Comparison of ENCODE assay signal across 8 cellular contexts in the genomic region with DNA sequence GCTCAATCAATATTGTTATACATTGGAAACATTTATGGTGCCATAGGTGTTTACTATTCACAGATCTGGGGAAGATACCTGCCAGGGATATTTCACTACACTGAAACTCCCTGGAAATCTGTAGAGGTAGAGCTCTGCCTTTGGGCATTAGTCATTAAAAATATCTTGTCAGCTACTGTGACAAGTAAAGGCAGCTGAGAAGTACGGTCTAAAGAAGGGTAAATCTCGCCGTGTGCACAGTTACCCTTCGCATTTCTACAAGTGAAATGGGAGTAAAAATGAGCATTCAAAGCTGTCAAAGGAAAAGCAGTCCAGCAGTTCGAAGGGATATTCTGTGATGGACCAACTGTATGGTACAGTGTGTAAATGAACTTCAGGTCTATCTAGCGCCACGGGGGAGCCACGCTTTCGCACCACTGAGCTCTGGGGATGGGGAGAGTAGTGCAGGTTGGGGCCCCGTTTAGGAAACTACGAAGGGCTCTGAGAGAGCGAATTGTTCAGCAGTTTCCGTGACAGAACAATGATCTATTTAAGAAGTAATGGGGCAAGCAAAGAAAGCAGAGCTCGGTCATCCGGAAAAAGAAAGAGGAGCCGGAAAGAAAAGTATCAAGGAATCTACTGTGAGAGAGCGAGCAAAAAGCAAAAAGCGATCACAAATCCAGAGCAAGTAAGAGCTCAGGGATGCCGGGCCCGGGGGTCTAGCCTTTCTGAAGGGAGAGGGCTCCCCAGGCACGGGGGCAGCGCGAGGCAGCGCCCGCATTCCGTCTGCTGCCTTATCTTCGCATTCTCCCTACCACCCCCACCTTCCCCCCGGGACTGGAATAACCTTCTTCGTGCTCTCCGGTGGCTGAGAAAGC. TPM values are rescaled to one million over a fixed set of nuclear protein-coding genes. Genes with fewer than 3 reads are reported as not detected.
DNase-seq lines count a peak whose midpoint lies in the region; ATAC-seq and TF ChIP-seq lines count a peak whose summit lies in the region.

No MANE protein-coding gene starts in this region.

- POLR2A ChIA-PET in IMR-90 (lab: Charles Lee; ENCODE audit: unreplicated experiment) (interaction anchor here (0.6 to 0.8 kb wide), 2 partner anchors 17 to 300 kb away, joined by 3 read pairs; no protein-coding TSS in a partner anchor), WTC11 (lab: Charles Lee) (interaction anchor here (1.2 to 2.3 kb wide), 2 partner anchors 158 to 348 kb away, joined by 5 to 18 read pairs; a partner anchor contains a TSS)

- 0 out of 2 replicates have a peak, but pooled peaks cover 4% of the 10 kb centered on the region for H4K20me1 ChIP-seq in IMR-90 (ENCODE audit: insufficient read depth, low read length)

- H3K79me1 ChIP-seq in IMR-90 (ENCODE audit: low read depth in 1 of 2, low read length in 2 of 2) = peaks cover 5 to 19% of the 10 kb centered on the region in 2 experiments; a peak in 3 of 4 replicates

- no peak overlapping the region for H2BK5ac ChIP-seq in IMR-90 (ENCODE audit: low read depth, low read length, poor library complexity, severe bottlenecking)

- ATAC-seq in IMR-90 (ENCODE audit: low read depth) = peak; percentile 6; the same call in 1 of the 2 replicates
- peak; percentile 20 for ATAC-seq in WTC11

- H3K27ac ChIP-seq in IMR-90 (ENCODE audit: insufficient read depth, low read length) = peak overlapping the region; percentile 12; the same call in 1 of the 2 replicates
- H3K27ac ChIP-seq in coronary artery = peak overlapping the region; percentile 81 to 94
- peak overlapping the region; percentile 80 to 86 for H3K27ac ChIP-seq in liver (ENCODE audit: low read depth in 1 of 2, low read length in 2 of 2)

- peak overlapping the region; percentile 99 for H3K4me3 Mint-ChIP-seq in WTC11

- TF ChIP-seq RAD21 in IMR-90 (IDR thresholded peaks at IDR 0.05; ENCODE audit: low read length) = no peak
- no peak for TF ChIP-seq RAD21 in liver (IDR thresholded peaks at IDR 0.05)

- in situ Hi-C loops in IMR-90 (cut with MboI; ENCODE audit: low sequenced_read_pairs) = no loop called here

- H3K9ac ChIP-seq in IMR-90 (ENCODE audit: low read depth, low read length) (peak overlapping the region; percentile 58), liver (ENCODE audit: low read depth in 1 of 2, low read length in 2 of 2) (peak overlapping the region; percentile 20 to 67)

- H2BK120ac ChIP-seq in IMR-90 (ENCODE audit: low read depth, low read length) = no peak overlapping the region

- peak overlapping the region; percentile 34 for H2AK9ac ChIP-seq in IMR-90 (replicated peaks; ENCODE audit: low read depth, low read length, poor library complexity)

- H3K9me3 Mint-ChIP-seq in WTC11 = no peaks in the 10 kb centered on the region

- peak overlapping the region; percentile 96 for H3K4me2 ChIP-seq in IMR-90 (ENCODE audit: low read depth, low read length)

- H3K14ac ChIP-seq in IMR-90 (replicated peaks; ENCODE audit: low read depth, low read length) = 0 out of 2 replicates have a peak overlapping the region, but pooled peaks have one; percentile 32

- TF ChIP-seq POLR2A in IMR-90 (IDR thresholded peaks at IDR 0.05; ENCODE audit: low read depth, low read length) = no peak

- H3K4ac ChIP-seq in IMR-90 (ENCODE audit: low read depth, low read length) = 0 out of 2 replicates have a peak overlapping the region, but pooled peaks have one; percentile 55

- no TSS peak for BruUV-seq in IMR-90 (replicated peaks; lab: Mats Ljungman, UMichigan)

- H3K4me3 ChIP-seq in IMR-90 (ENCODE audit: insufficient read depth, low read depth, low read length) (peak overlapping the region; percentile 79), coronary artery (peak overlapping the region; percentile 98), liver (ENCODE audit: low read depth in 1 of 3, low read length in 3 of 3) (peak overlapping the region; percentile 56 to 84 (median 80))

- H3K36me3 Mint-ChIP-seq in WTC11 = 0 out of 2 replicates have a peak, but pooled peaks cover 3% of the 10 kb centered on the region

- no peaks in the 10 kb centered on the region for H3K4me1 ChIP-seq in IMR-90 (ENCODE audit: control insufficient read depth, insufficient read depth, low read length)
- peaks cover 1 to 23% (median 17%) of the 10 kb centered on the region in 4 donors for H3K4me1 ChIP-seq in liver (ENCODE audit: control insufficient read depth in 4 of 4, insufficient read depth in 4 of 4, low read length in 3 of 4)

- no peak for TF ChIP-seq CTCF in IMR-90 (conservative IDR thresholded peaks at IDR 0.05; ENCODE audit: low read depth, low read length)
- no peak for TF ChIP-seq CTCF in WTC11 (IDR thresholded peaks at IDR 0.05)
- no peak for TF ChIP-seq CTCF in coronary artery (IDR thresholded peaks at IDR 0.05)
- no peak for TF ChIP-seq CTCF in liver (IDR thresholded peaks at IDR 0.05; ENCODE audit: low read depth, low read length, missing input control)

- H3K9me3 ChIP-seq in IMR-90 (ENCODE audit: control insufficient read depth, insufficient read depth, low read length) = no peaks in the 10 kb centered on the region
- H3K9me3 ChIP-seq in liver (ENCODE audit: control insufficient read depth in 4 of 4, low read length in 3 of 4) = no peaks in the 10 kb centered on the region

- H4K8ac ChIP-seq in IMR-90 (ENCODE audit: low read depth in 2 of 2, low read length in 2 of 2) = peak overlapping the region in 1 of 2 experiments; percentile 62; a peak in 1 of 4 replicates

- H2BK20ac ChIP-seq in IMR-90 (ENCODE audit: low read depth, low read length) = no peak overlapping the region

- no peak overlapping the region for H2BK15ac ChIP-seq in IMR-90 (ENCODE audit: low read depth, low read length)

- intact Hi-C loops in IMR-90 (cut with micrococcal nuclease) = loop anchor here (1.0 kb wide), 1 partner anchor 243 kb away; a partner anchor contains a TSS

- H3K18ac ChIP-seq in IMR-90 (ENCODE audit: low read depth, low read length) = no peak overlapping the region

- H3K4me1 Mint-ChIP-seq in WTC11 = peaks cover 27% of the 10 kb centered on the region

- H3K56ac ChIP-seq in IMR-90 (ENCODE audit: extremely low read depth, insufficient read depth, low read length) = no peak overlapping the region

- H3K9me1 ChIP-seq in IMR-90 (ENCODE audit: insufficient read depth, low read length) = no peaks in the 10 kb centered on the region

- H2AK5ac ChIP-seq in IMR-90 (ENCODE audit: low read depth, low read length) = no peak overlapping the region

- peak overlapping the region; percentile 93 for H3K27ac Mint-ChIP-seq in WTC11

- peak overlapping the region; percentile 68; the same call in 1 of the 2 replicates for H3K23ac ChIP-seq in IMR-90 (ENCODE audit: low read depth, low read length)

- dilution Hi-C loops in IMR-90 (cut with HindIII; ENCODE audit: low sequenced_read_pairs, unreplicated experiment) = no loop called here

- no peaks in the 10 kb centered on the region; the same call in 1 of the 2 replicates for H3K27me3 Mint-ChIP-seq in WTC11 (ENCODE audit: low read depth)

- H4K5ac ChIP-seq in IMR-90 (ENCODE audit: low read depth, low read length) = no peak overlapping the region

- WGBS in IMR-90 (ENCODE audit: extremely low coverage in 2 of 2, insufficient read length in 1 of 2), 2 experiments = 6% methylated on average over 11 of the region's 30 CpGs; no CpG with 5 or more reads in 1 of the 2 experiments
- 3% methylated on average over 30 of the region's 30 CpGs for WGBS in liver

- DNase-seq in NCI-H1436 (lab: John Stamatoyannopoulos, UW) (peak; percentile 57), NCI-H1436 treated with DMSO at 0.1 percent for 48 hours (lab: John Stamatoyannopoulos, UW) (no peak), IMR-90 (peak; percentile 3), WTC11 (ENCODE audit: low spot score) (peak; percentile 53), coronary artery (ENCODE audit: low spot score) (no peak), ecto neural progenitor cell (ENCODE audit: low spot score) (no peak)
- DNase-seq in stimulated activated CD4-positive, alpha-beta T cell treated with anti-CD3 and anti-CD28 coated beads, Interleukin-4, amount 100 ng/mL, for 4 hours = peak; percentile 9 to 13

- H4K91ac ChIP-seq in IMR-90 (ENCODE audit: insufficient read depth, low read depth, low read length) = no peak overlapping the region

- CTCF ChIA-PET in IMR-90 (lab: Yijun Ruan, JAX) = interaction anchor here (0.8 to 1.6 kb wide), 4 partner anchors 31 to 349 kb away, joined by 3 to 5 read pairs (median 3); no protein-coding TSS in a partner anchor
- CTCF ChIA-PET in WTC11 (lab: Charles Lee) = interaction anchor here (0.8 to 2.7 kb wide), 15 partner anchors 9 to 348 kb away, joined by 3 to 16 read pairs (median 4); a partner anchor contains a TSS

- peak overlapping the region; percentile 97 for H2AFZ ChIP-seq in IMR-90 (replicated peaks; ENCODE audit: low read length, poor library complexity)

- H3K36me3 ChIP-seq in IMR-90 (ENCODE audit: control insufficient read depth, insufficient read depth, low read length) (no peaks in the 10 kb centered on the region), liver (ENCODE audit: control insufficient read depth in 4 of 4, insufficient read depth in 3 of 4, low read depth in 1 of 4, low read length in 3 of 4) (no peaks in the 10 kb centered on the region)

- peaks cover 6% of the 10 kb centered on the region; the same call in 1 of the 2 replicates for H3K27me3 ChIP-seq in IMR-90 (ENCODE audit: control insufficient read depth, insufficient read depth, low read length)
- no peaks in the 10 kb centered on the region for H3K27me3 ChIP-seq in liver (ENCODE audit: control insufficient read depth in 4 of 4, insufficient read depth in 4 of 4, low read length in 3 of 4)

TF ChIP-seq in IMR-90, 13 proteins besides CTCF, POLR2A, EP300 and RAD21 (continues in another document):
- TF ChIP-seq NFE2L2 (IDR thresholded peaks at IDR 0.05; ENCODE audit: low read depth, low read length) (no peak), CEBPB (IDR thresholded peaks at IDR 0.05; ENCODE audit: low read depth, low read length) (no peak)

TF ChIP-seq in WTC11, 78 proteins besides CTCF, POLR2A, EP300 and RAD21 (continues in another document):
- TF ChIP-seq ZNF219 (CRISPR knock-in tag; IDR thresholded peaks at IDR 0.05; ENCODE audit: borderline replicate concordance) (no peak), ZNF671 (CRISPR knock-in tag; IDR thresholded peaks at IDR 0.05) (peak; percentile 49; the same call in 1 of the 2 replicates)

TF ChIP-seq in liver, 16 proteins besides CTCF, POLR2A, EP300 and RAD21 (continues in another document):
- TF ChIP-seq TAF1 (conservative IDR thresholded peaks at IDR 0.05) (no peak), GABPA (IDR thresholded peaks at IDR 0.05 in 1 of 2, conservative IDR thresholded peaks at IDR 0.05 in 1 of 2) (no peak)

RNA-seq across cellular contexts. Expression of a gene that starts 0.6 kb away (rescaled TPM):
- total RNA-seq in IMR-90 (2012; rRNA removed) (not detected in 2 replicates), WTC11 (2021) (1.9 to 2.5 TPM (median 2.0 TPM) in 3 replicates), liver (under 1 TPM; 0.33 to 0.42 TPM)
- polyA plus RNA-seq in IMR-90 (2012; rRNA removed) (0.03 TPM in 1 of 2 replicates, not detected in the other), liver (under 1 TPM; 0.02 to 0.13 TPM)
- polyA plus RNA-seq in IMR-90 (2012; cell fraction: cytosol; rRNA removed) = not detected in 2 replicates
- polyA plus RNA-seq in IMR-90 (2012; cell fraction: nucleus; rRNA removed; ENCODE audit: low replicate concordance) = 0.02 TPM in 1 of 2 replicates, not detected in the other

RNA-seq across cellular contexts. Expression of a gene that starts 0.9 kb away (rescaled TPM):
- total RNA-seq in IMR-90 (2012; rRNA removed) (30.5 and 37.5 TPM in 2 replicates), WTC11 (2021) (29.2 to 35.3 TPM (median 31.2 TPM) in 3 replicates), liver (10 to 100 TPM; 16.3 to 16.8 TPM)
- polyA plus RNA-seq in IMR-90 (2012; rRNA removed) (12.7 and 13.8 TPM in 2 replicates), liver (10 to 100 TPM in 1 of 2 donors, 1 to 10 TPM in 1; 6.8 to 13.4 TPM)
- 1.9 and 3.3 TPM in 2 replicates for polyA plus RNA-seq in IMR-90 (2012; cell fraction: cytosol; rRNA removed)
- polyA plus RNA-seq in IMR-90 (2012; cell fraction: nucleus; rRNA removed; ENCODE audit: low replicate concordance) = 0.71 and 6.6 TPM in 2 replicates

Comparison
In these comparisons a context has a peak if more than half of its experiments do, and no peak if none do; other contexts are left out.
1. DNase-seq: peak in NCI-H1436 (single experiment), IMR-90 (single experiment), WTC11 (single experiment) and stimulated activated CD4-positive, alpha-beta T cell treated with anti-CD3 and anti-CD28 coated beads, Interleukin-4, amount 100 ng/mL, for 4 hours (2 of 2); none in NCI-H1436 treated with DMSO at 0.1 percent for 48 hours (single experiment), coronary artery (single experiment) and ecto neural progenitor cell (single experiment).
2. H3K27ac ChIP-seq: peak in every context shown above with its lines; median percentile 88 in coronary artery; 83 in liver; 12 in IMR-90.
3. Peak in every context shown above with its lines, with median percentiles within 50 percentile points of each other: H3K4me3 ChIP-seq.